In genomic region chr17:67218385-67218950, GRCh38 we compare ENCODE assay signal across 18 cellular contexts. TPM values are rescaled to one million over a fixed set of nuclear protein-coding genes. Genes with fewer than 3 reads are reported as not detected.
A peak's percentile ranks its signal among the peaks of the same experiment; 100 is the strongest.
DNase-seq lines count a peak whose midpoint lies in the region; ATAC-seq, FAIRE-seq and TF ChIP-seq lines count a peak whose summit lies in the region.
"Had no signal": no experiment of that assay in that cellular context is flagged by ENCODE, and none has a peak within 500 bp of the region (broad histone marks: within the 10 kb centered on the region; RNA-seq: fewer than 3 reads in every experiment).

No MANE protein-coding gene starts in this region.

- intact Hi-C loops in posterior vena cava (cut with DNase I), result no loop called here

- peak; percentile 42 for DNase-seq in ACHN
- peak; percentile 46 for DNase-seq in M059J (ENCODE audit: low read depth)
- DNase-seq in epithelial cell of esophagus (ENCODE audit: low read depth), result peak; percentile 75
- no peak for DNase-seq in left lobe of liver (ENCODE audit: low spot score)
- no peak for DNase-seq in HTR-8/SVneo (ENCODE audit: insufficient read length, low spot score)
- no peak for DNase-seq in posterior vena cava (ENCODE audit: low spot score)
- DNase-seq: activated gamma-delta T cell treated with Interleukin-2 at 50 U/mL for 16 hours, left cardiac atrium, NCI-H187 treated with DMSO at 0.1 percent for 48 hours, NCI-H526, T-cell had no signal

- ATAC-seq in left lobe of liver, result peak; percentile 16
- ATAC-seq in GM21360 (IDR thresholded peaks at IDR 0.05; ENCODE audit: unreplicated experiment), result no peak
- ATAC-seq in GM21367 (IDR thresholded peaks at IDR 0.05; ENCODE audit: unreplicated experiment), result no peak
- ATAC-seq: A549, Panc1, T-cell, WTC11 had no signal

- no peak for FAIRE-seq in HTR-8/SVneo (lab: Jason Lieb, UNC)
- FAIRE-seq: A549, GM19239 had no signal

- H3K4me3 ChIP-seq in epithelial cell of esophagus (ENCODE audit: low read length), result no peak overlapping the region
- H3K4me3 ChIP-seq: A549, cardiac muscle cell had no signal

- no peak for TF ChIP-seq CTCF in epithelial cell of esophagus (IDR thresholded peaks at IDR 0.05; ENCODE audit: insufficient read depth, low read depth, low read length, missing control alignments)

- in situ Hi-C loops in ACHN (cut with HindIII; ENCODE audit: low pct_ligation_motif_present, low pct_unique_long_range_greater_than_20kb, low sequenced_read_pairs), result no loop called here

RNA-seq across cellular contexts. Expression of gene HELZ, which starts 26.5 kb away (rescaled TPM):
- total RNA-seq in M059J (2014; rRNA removed; shearing (Covaris generic)), result 15.1 and 21.9 TPM in 2 replicates
- total RNA-seq in left lobe of liver (31.7 TPM), posterior vena cava (10 to 100 TPM; 52.3 to 53.5 TPM)

Comparison
In these comparisons a context has a peak if more than half of its experiments do, and no peak if none do; other contexts are left out.
1. DNase-seq: peak in ACHN (single experiment), M059J (single experiment) and epithelial cell of esophagus (single experiment); none in left lobe of liver (single experiment), HTR-8/SVneo (single experiment) and posterior vena cava (single experiment).